16 cellular contexts compared by ENCODE assay signal in the genomic region with DNA sequence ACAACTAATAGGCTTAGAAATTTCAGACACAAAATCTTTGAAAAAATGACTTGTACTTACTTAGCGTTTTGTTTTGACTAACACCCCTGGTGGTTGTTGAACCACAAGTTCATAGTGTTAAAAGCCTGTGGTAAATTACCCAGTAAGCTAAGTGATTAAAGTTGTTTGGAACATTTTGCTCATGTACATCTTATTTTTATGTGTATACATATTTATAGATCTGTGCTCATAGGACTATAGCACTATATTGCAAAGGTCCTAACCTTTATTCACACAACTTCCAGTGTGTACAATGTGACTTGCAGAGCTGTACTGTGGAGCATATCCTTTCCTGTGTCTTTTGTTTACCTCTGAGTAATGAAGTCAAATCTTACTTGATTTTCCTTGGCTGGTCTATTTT.
DNase-seq lines count a peak whose midpoint lies in the region; ATAC-seq and TF ChIP-seq lines count a peak whose summit lies in the region.
"Had no signal": no experiment of that assay in that cellular context is flagged by ENCODE, and none has a peak within 500 bp of the region (broad histone marks: within the 10 kb centered on the region; RNA-seq: fewer than 3 reads in every experiment).

No MANE protein-coding gene starts in this region.

- H3K23ac ChIP-seq in IMR-90 (ENCODE audit: low read depth, low read length) = no peak overlapping the region

- no peak for TF ChIP-seq CTCF in IMR-90 (conservative IDR thresholded peaks at IDR 0.05; ENCODE audit: low read depth, low read length)
- no peak for TF ChIP-seq CTCF in neural progenitor cell (IDR thresholded peaks at IDR 0.05)
- no peak for TF ChIP-seq CTCF in gastrocnemius medialis (IDR thresholded peaks at IDR 0.05 in 4 of 5, conservative IDR thresholded peaks at IDR 0.05 in 1 of 5)

- peaks cover 88% of the 10 kb centered on the region for H3K79me2 ChIP-seq in neural progenitor cell (ENCODE audit: low read depth)

- H3K4ac ChIP-seq in IMR-90 (ENCODE audit: low read depth, low read length) = no peak overlapping the region

- no peak overlapping the region for H2BK120ac ChIP-seq in IMR-90 (ENCODE audit: low read depth, low read length)

- H3K9me1 ChIP-seq in IMR-90 (ENCODE audit: insufficient read depth, low read length) = 0 out of 2 replicates have a peak, but pooled peaks cover 5% of the 10 kb centered on the region

- H2BK20ac ChIP-seq in IMR-90 (ENCODE audit: low read depth, low read length) = no peak overlapping the region

- H3F3A ChIP-seq in neural progenitor cell (ENCODE audit: low read depth) = peaks cover 16% of the 10 kb centered on the region

- no peak overlapping the region for H3K14ac ChIP-seq in IMR-90 (replicated peaks; ENCODE audit: low read depth, low read length)

- peak overlapping the region in 1 of 2 donors; percentile 63 for H3K27ac Mint-ChIP-seq in effector memory CD8-positive, alpha-beta T cell
- peak overlapping the region; percentile 43 for H3K27ac Mint-ChIP-seq in neural progenitor cell
- H3K27ac Mint-ChIP-seq: CD8-positive, alpha-beta T cell had no signal

- no peak overlapping the region for H3K56ac ChIP-seq in IMR-90 (ENCODE audit: extremely low read depth, insufficient read depth, low read length)

- H3K18ac ChIP-seq in IMR-90 (ENCODE audit: low read depth, low read length) = no peak overlapping the region

- H3K4me2 ChIP-seq in IMR-90 (ENCODE audit: low read depth, low read length) (no peak overlapping the region), neural progenitor cell (no peak overlapping the region)

- DNase-seq in activated CD4-positive, CD25-positive, alpha-beta regulatory T cell treated with anti-CD3 and anti-CD28 coated beads, Interleukin-2, amount 50 U/mL, for 72 hours = no peak
- DNase-seq in IMR-90 = no peak
- no peak for DNase-seq in effector memory CD8-positive, alpha-beta T cell
- DNase-seq in neural progenitor cell (ENCODE audit: low spot score) = no peak
- DNase-seq in iPS-NIHi7 (ENCODE audit: extremely low spot score) = no peak
- no peak for DNase-seq in gastrocnemius medialis
- DNase-seq in mucosa of gallbladder (ENCODE audit: low spot score) = no peak
- DNase-seq: CD8-positive, alpha-beta T cell; GF-D8; NCI-H1092; NCI-H345; NCI-H526 treated with DMSO at 0.1 percent for 48 hours had no signal

- peak; percentile 53 to 68 for ATAC-seq in activated CD4-positive, CD25-positive, alpha-beta regulatory T cell treated with anti-CD3 and anti-CD28 coated beads, Interleukin-2, amount 50 U/mL, for 24 hours
- ATAC-seq in IMR-90 (ENCODE audit: low read depth) = peak; percentile 29; the same call in 1 of the 2 replicates
- peak; percentile 65 for ATAC-seq in effector memory CD8-positive, alpha-beta T cell (replicated peaks)
- no peak for ATAC-seq in gastrocnemius medialis
- ATAC-seq: CD8-positive, alpha-beta T cell; K562 had no signal

- H4K91ac ChIP-seq in IMR-90 (ENCODE audit: insufficient read depth, low read depth, low read length) = no peak overlapping the region

- H2AFZ ChIP-seq in IMR-90 (replicated peaks; ENCODE audit: low read length, poor library complexity) (no peak overlapping the region), neural progenitor cell (replicated peaks) (no peak overlapping the region)

- POLR2A ChIA-PET in IMR-90 (lab: Charles Lee; ENCODE audit: unreplicated experiment) = no interaction called here

- H2AK9ac ChIP-seq in IMR-90 (replicated peaks; ENCODE audit: low read depth, low read length, poor library complexity) = no peak overlapping the region

- peaks cover 13 to 29% of the 10 kb centered on the region in 2 donors for H3K4me1 Mint-ChIP-seq in effector memory CD8-positive, alpha-beta T cell (ENCODE audit: low read depth in 2 of 2)
- H3K4me1 Mint-ChIP-seq in neural progenitor cell = peaks cover 25% of the 10 kb centered on the region

- no peaks in the 10 kb centered on the region for H3K27me3 ChIP-seq in IMR-90 (ENCODE audit: control insufficient read depth, insufficient read depth, low read length)
- no peaks in the 10 kb centered on the region for H3K27me3 ChIP-seq in neural progenitor cell
- no peaks in the 10 kb centered on the region for H3K27me3 ChIP-seq in gastrocnemius medialis

- no peak overlapping the region for H4K8ac ChIP-seq in IMR-90 (ENCODE audit: low read depth in 2 of 2, low read length in 2 of 2)

- H3K27ac ChIP-seq in IMR-90 (ENCODE audit: insufficient read depth, low read length) (no peak overlapping the region), neural progenitor cell (no peak overlapping the region), gastrocnemius medialis (no peak overlapping the region)
- H3K27ac ChIP-seq: 22Rv1, RWPE1 had no signal

- no peak overlapping the region for H2BK5ac ChIP-seq in IMR-90 (ENCODE audit: low read depth, low read length, poor library complexity, severe bottlenecking)

- dilution Hi-C loops in IMR-90 (cut with HindIII; ENCODE audit: low sequenced_read_pairs, unreplicated experiment) = no loop called here

- peaks cover 27 to 74% of the 10 kb centered on the region in 2 experiments for H3K79me1 ChIP-seq in IMR-90 (ENCODE audit: low read depth in 1 of 2, low read length in 2 of 2)

- no peaks in the 10 kb centered on the region; the same call in 1 of the 2 replicates for H3K4me1 ChIP-seq in IMR-90 (ENCODE audit: control insufficient read depth, insufficient read depth, low read length)
- H3K4me1 ChIP-seq in neural progenitor cell = peaks cover 9% of the 10 kb centered on the region
- H3K4me1 ChIP-seq in gastrocnemius medialis = peaks cover 35 to 38% of the 10 kb centered on the region in 2 donors

- H3K9ac ChIP-seq in IMR-90 (ENCODE audit: low read depth, low read length) (no peak overlapping the region), neural progenitor cell (no peak overlapping the region)

- H3K4me3 Mint-ChIP-seq in effector memory CD8-positive, alpha-beta T cell = peak overlapping the region in 1 of 2 donors; percentile 24
- no peak overlapping the region for H3K4me3 Mint-ChIP-seq in neural progenitor cell
- H3K4me3 Mint-ChIP-seq: CD8-positive, alpha-beta T cell had no signal

- no peaks in the 10 kb centered on the region for H3K36me3 Mint-ChIP-seq in effector memory CD8-positive, alpha-beta T cell (ENCODE audit: insufficient read depth)
- H3K36me3 Mint-ChIP-seq in neural progenitor cell = peaks cover 13% of the 10 kb centered on the region

- peaks cover 36% of the 10 kb centered on the region for H4K20me1 ChIP-seq in IMR-90 (ENCODE audit: insufficient read depth, low read length)
- H4K20me1 ChIP-seq in neural progenitor cell (ENCODE audit: low read depth) = peaks cover 100% of the 10 kb centered on the region

- no peak overlapping the region for H2AK5ac ChIP-seq in IMR-90 (ENCODE audit: low read depth, low read length)

- in situ Hi-C loops in IMR-90 (cut with MboI; ENCODE audit: low sequenced_read_pairs) = no loop called here
- in situ Hi-C loops in gastrocnemius medialis (cut with MboI; ENCODE audit: low sequenced_read_pairs in 4 of 4) = no loop called here

- H2BK15ac ChIP-seq in IMR-90 (ENCODE audit: low read depth, low read length) = no peak overlapping the region

- CTCF ChIA-PET in IMR-90 (lab: Yijun Ruan, JAX) = no interaction called here

- intact Hi-C loops in IMR-90 (cut with micrococcal nuclease) = no loop called here
- intact Hi-C loops in gastrocnemius medialis (cut with DNase I; ENCODE audit: low total_unique reads) = no loop called here

- H3K36me3 ChIP-seq in IMR-90 (ENCODE audit: control insufficient read depth, insufficient read depth, low read length) (peaks cover 6% of the 10 kb centered on the region), neural progenitor cell (no peaks in the 10 kb centered on the region), gastrocnemius medialis (no peaks in the 10 kb centered on the region)

- no peak overlapping the region for H4K5ac ChIP-seq in IMR-90 (ENCODE audit: low read depth, low read length)

- no TSS peak for BruUV-seq in IMR-90 (replicated peaks; lab: Mats Ljungman, UMichigan)

- no peaks in the 10 kb centered on the region for H3K27me3 Mint-ChIP-seq in effector memory CD8-positive, alpha-beta T cell
- no peaks in the 10 kb centered on the region for H3K27me3 Mint-ChIP-seq in neural progenitor cell (ENCODE audit: insufficient read depth, low read depth)

- TF ChIP-seq POLR2A in IMR-90 (IDR thresholded peaks at IDR 0.05; ENCODE audit: low read depth, low read length) (no peak), gastrocnemius medialis (IDR thresholded peaks at IDR 0.05) (no peak)

- no peak for TF ChIP-seq RAD21 in IMR-90 (IDR thresholded peaks at IDR 0.05; ENCODE audit: low read length)

- no peaks in the 10 kb centered on the region for H3K9me3 Mint-ChIP-seq in effector memory CD8-positive, alpha-beta T cell
- no peaks in the 10 kb centered on the region for H3K9me3 Mint-ChIP-seq in neural progenitor cell
- H3K9me3 Mint-ChIP-seq: CD8-positive, alpha-beta T cell had no signal

- WGBS in IMR-90 (ENCODE audit: extremely low coverage in 2 of 2, insufficient read length in 1 of 2), 2 experiments = no CpG with 5 or more reads among the region's 1 CpG

- H3K9me3 ChIP-seq in IMR-90 (ENCODE audit: control insufficient read depth, insufficient read depth, low read length) (no peaks in the 10 kb centered on the region), neural progenitor cell (ENCODE audit: low read depth) (no peaks in the 10 kb centered on the region), gastrocnemius medialis (no peaks in the 10 kb centered on the region)

- no peak overlapping the region for H3K4me3 ChIP-seq in IMR-90 (ENCODE audit: insufficient read depth, low read depth, low read length)
- H3K4me3 ChIP-seq in neural progenitor cell = no peak overlapping the region
- H3K4me3 ChIP-seq in gastrocnemius medialis = no peak overlapping the region
- H3K4me3 ChIP-seq: K562 had no signal

TF ChIP-seq in IMR-90, 13 proteins besides CTCF, POLR2A, EP300 and RAD21 (continues in another document):
- no peak for TF ChIP-seq NFE2L2 (IDR thresholded peaks at IDR 0.05; ENCODE audit: low read depth, low read length)
- TF ChIP-seq, protein P1, sequence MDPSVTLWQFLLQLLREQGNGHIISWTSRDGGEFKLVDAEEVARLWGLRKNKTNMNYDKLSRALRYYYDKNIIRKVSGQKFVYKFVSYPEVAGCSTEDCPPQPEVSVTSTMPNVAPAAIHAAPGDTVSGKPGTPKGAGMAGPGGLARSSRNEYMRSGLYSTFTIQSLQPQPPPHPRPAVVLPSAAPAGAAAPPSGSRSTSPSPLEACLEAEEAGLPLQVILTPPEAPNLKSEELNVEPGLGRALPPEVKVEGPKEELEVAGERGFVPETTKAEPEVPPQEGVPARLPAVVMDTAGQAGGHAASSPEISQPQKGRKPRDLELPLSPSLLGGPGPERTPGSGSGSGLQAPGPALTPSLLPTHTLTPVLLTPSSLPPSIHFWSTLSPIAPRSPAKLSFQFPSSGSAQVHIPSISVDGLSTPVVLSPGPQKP (IDR thresholded peaks at IDR 0.05; ENCODE audit: borderline replicate concordance, low read depth, low read length) = no peak
- no peak for TF ChIP-seq RCOR1 (IDR thresholded peaks at IDR 0.05; ENCODE audit: insufficient replicate concordance, low read length)
- no peak for TF ChIP-seq MAFK (IDR thresholded peaks at IDR 0.05; ENCODE audit: low read depth, low read length)
- TF ChIP-seq MXI1 (IDR thresholded peaks at IDR 0.05; ENCODE audit: borderline replicate concordance, low read depth, low read length) = no peak
- no peak for TF ChIP-seq BHLHE40 (IDR thresholded peaks at IDR 0.05; ENCODE audit: low read depth, low read length)
- TF ChIP-seq FOS (IDR thresholded peaks at IDR 0.05; ENCODE audit: low read depth, low read length) = no peak
- TF ChIP-seq RFX5 (IDR thresholded peaks at IDR 0.05; ENCODE audit: low read depth, low read length) = no peak

Comparison
In these comparisons a context has a peak if more than half of its experiments do, and no peak if none do; other contexts are left out.
1. ATAC-seq: peak in activated CD4-positive, CD25-positive, alpha-beta regulatory T cell treated with anti-CD3 and anti-CD28 coated beads, Interleukin-2, amount 50 U/mL, for 24 hours (2 of 2), IMR-90 (single experiment) and effector memory CD8-positive, alpha-beta T cell (single experiment); none in gastrocnemius medialis (0 of 2).